Comparison of ENCODE assay signal across 21 cellular contexts in genomic region chr21:18954415-18954972, GRCh38.
A peak's percentile ranks its signal among the peaks of the same experiment; 100 is the strongest.
DNase-seq lines count a peak whose midpoint lies in the region; ATAC-seq and TF ChIP-seq lines count a peak whose summit lies in the region.
"Had no signal": no experiment of that assay in that cellular context is flagged by ENCODE, and none has a peak within 500 bp of the region (broad histone marks: within the 10 kb centered on the region; RNA-seq: fewer than 3 reads in every experiment).

No MANE protein-coding gene starts in this region.

- intact Hi-C loops in activated CD8-positive, alpha-beta T cell treated with anti-CD3 and anti-CD28 coated beads for 36 hours (cut with micrococcal nuclease): no loop called here

- H3K4me3 ChIP-seq in GM23338 (no peak overlapping the region), neural progenitor cell (no peak overlapping the region)
- H3K4me3 ChIP-seq: PC-9, suprapubic skin had no signal

- CTCF ChIA-PET in activated CD8-positive, alpha-beta T cell treated with anti-CD3 and anti-CD28 coated beads for 36 hours (lab: Charles Lee): no interaction called here

- H3K4me1 ChIP-seq in GM23338 (ENCODE audit: insufficient read depth) (no peaks in the 10 kb centered on the region), neural progenitor cell (peaks cover 7% of the 10 kb centered on the region)
- H3K4me1 ChIP-seq: suprapubic skin had no signal

- H3K9me3 Mint-ChIP-seq in GM23338 (no peaks in the 10 kb centered on the region; the same call in 2 of the 3 replicates), neural progenitor cell (peaks cover 4% of the 10 kb centered on the region)
- H3K9me3 Mint-ChIP-seq in activated CD8-positive, alpha-beta T cell treated with anti-CD3 and anti-CD28 coated beads for 36 hours: peaks cover 8% of the 10 kb centered on the region
- H3K9me3 Mint-ChIP-seq: natural killer cell treated with Interleukin-12 subunit alpha and Interleukin-12 subunit beta and Interleukin-15 and Interleukin-18, amount 100 ng/mL, for 72 hours had no signal

- H3K4me2 ChIP-seq in GM23338 (no peak overlapping the region), neural progenitor cell (peak overlapping the region; percentile 3)
- H3K4me2 ChIP-seq: KMS-11, PC-9 had no signal

- no peak for ATAC-seq in GM23338
- no peak for ATAC-seq in HG03175 (IDR thresholded peaks at IDR 0.05; ENCODE audit: unreplicated experiment)
- no peak for ATAC-seq in activated CD8-positive, alpha-beta T cell treated with anti-CD3 and anti-CD28 coated beads for 36 hours
- ATAC-seq: natural killer cell treated with Interleukin-12 subunit alpha and Interleukin-12 subunit beta and Interleukin-15 and Interleukin-18, amount 100 ng/mL, for 72 hours had no signal

- no peak for TF ChIP-seq CTCF in GM23338 (conservative IDR thresholded peaks at IDR 0.05; ENCODE audit: low read depth in 2 of 2)
- no peak for TF ChIP-seq CTCF in neural progenitor cell (IDR thresholded peaks at IDR 0.05)
- TF ChIP-seq CTCF in activated CD8-positive, alpha-beta T cell treated with anti-CD3 and anti-CD28 coated beads for 36 hours (IDR thresholded peaks at IDR 0.05): no peak

- H3K36me3 ChIP-seq in GM23338 (ENCODE audit: insufficient read depth) (no peaks in the 10 kb centered on the region), neural progenitor cell (no peaks in the 10 kb centered on the region)
- H3K36me3 ChIP-seq: suprapubic skin had no signal

- H4K20me1 ChIP-seq in GM23338 (replicated peaks; ENCODE audit: insufficient read depth): no peaks in the 10 kb centered on the region
- H4K20me1 ChIP-seq in neural progenitor cell (ENCODE audit: low read depth): no peaks in the 10 kb centered on the region

- H3K9me3 ChIP-seq in neural progenitor cell (ENCODE audit: low read depth): no peaks in the 10 kb centered on the region
- H3K9me3 ChIP-seq: suprapubic skin had no signal

- H3K27ac Mint-ChIP-seq in GM23338 (no peak overlapping the region), neural progenitor cell (no peak overlapping the region)
- H3K27ac Mint-ChIP-seq in activated CD8-positive, alpha-beta T cell treated with anti-CD3 and anti-CD28 coated beads for 36 hours: no peak overlapping the region
- H3K27ac Mint-ChIP-seq: natural killer cell treated with Interleukin-12 subunit alpha and Interleukin-12 subunit beta and Interleukin-15 and Interleukin-18, amount 100 ng/mL, for 72 hours had no signal

- POLR2A ChIA-PET in activated CD8-positive, alpha-beta T cell treated with anti-CD3 and anti-CD28 coated beads for 36 hours (lab: Charles Lee): no interaction called here

- H3K4me1 Mint-ChIP-seq in GM23338 (no peaks in the 10 kb centered on the region; the same call in 2 of the 3 replicates), neural progenitor cell (peaks cover 17% of the 10 kb centered on the region)
- no peaks in the 10 kb centered on the region for H3K4me1 Mint-ChIP-seq in activated CD8-positive, alpha-beta T cell treated with anti-CD3 and anti-CD28 coated beads for 36 hours (ENCODE audit: low read depth)

- H2AFZ ChIP-seq in GM23338 (peak overlapping the region; percentile 82), neural progenitor cell (replicated peaks) (no peak overlapping the region)
- H2AFZ ChIP-seq: PC-9 had no signal

- no peak for DNase-seq in GM23338 (ENCODE audit: low spot score)
- DNase-seq in NCI-H1436 treated with DMSO at 0.1 percent for 48 hours (lab: John Stamatoyannopoulos, UW): peak; percentile 53
- peak; percentile 89 for DNase-seq in cerebellar cortex (ENCODE audit: low spot score)
- peak; percentile 38 for DNase-seq in neural progenitor cell (ENCODE audit: low spot score)
- no peak for DNase-seq in activated CD8-positive, alpha-beta T cell treated with anti-CD3 and anti-CD28 coated beads for 36 hours
- no peak for DNase-seq in NCI-H2196 (lab: John Stamatoyannopoulos, UW; ENCODE audit: unreplicated experiment)
- DNase-seq: activated CD4-positive, CD25-positive, alpha-beta regulatory T cell; activated naive CD4-positive, alpha-beta T cell treated with Interleukin-2 at 50 U/mL for 16 hours; DND-41; HCEC 1CT; NCI-H526 treated with DMSO at 0.1 percent for 48 hours; PC-9; Right ventricle myocardium superior; stimulated activated CD4-positive, alpha-beta T cell treated with anti-CD3 and anti-CD28 coated beads, Interleukin-15, amount 100 ng/mL, for 24 hours; stimulated activated naive CD4-positive, alpha-beta T cell had no signal

- H3K27ac ChIP-seq in GM23338 (ENCODE audit: low read depth) (no peak overlapping the region), neural progenitor cell (no peak overlapping the region)
- H3K27ac ChIP-seq: C4-2B, epithelial cell of prostate, KMS-11, PC-9, suprapubic skin had no signal

- H3K27me3 ChIP-seq in GM23338 (ENCODE audit: insufficient read depth) (no peaks in the 10 kb centered on the region), neural progenitor cell (no peaks in the 10 kb centered on the region)
- H3K27me3 ChIP-seq: suprapubic skin had no signal

- no peaks in the 10 kb centered on the region for H3K9me2 ChIP-seq in GM23338 (ENCODE audit: insufficient read depth)

- H3K9ac ChIP-seq in neural progenitor cell: no peak overlapping the region
- H3K9ac ChIP-seq: KMS-11 had no signal

- peaks cover 8% of the 10 kb centered on the region for H3K27me3 Mint-ChIP-seq in GM23338 (ENCODE audit: insufficient read depth, low read depth, poor library complexity)
- H3K27me3 Mint-ChIP-seq in neural progenitor cell (ENCODE audit: insufficient read depth, low read depth): peaks cover 3% of the 10 kb centered on the region
- H3K27me3 Mint-ChIP-seq in activated CD8-positive, alpha-beta T cell treated with anti-CD3 and anti-CD28 coated beads for 36 hours: no peaks in the 10 kb centered on the region
- H3K27me3 Mint-ChIP-seq: natural killer cell treated with Interleukin-12 subunit alpha and Interleukin-12 subunit beta and Interleukin-15 and Interleukin-18, amount 100 ng/mL, for 72 hours had no signal

- H3K4me3 Mint-ChIP-seq in GM23338: no peak overlapping the region
- H3K4me3 Mint-ChIP-seq in neural progenitor cell: no peak overlapping the region
- H3K4me3 Mint-ChIP-seq in activated CD8-positive, alpha-beta T cell treated with anti-CD3 and anti-CD28 coated beads for 36 hours: no peak overlapping the region
- H3K4me3 Mint-ChIP-seq: natural killer cell treated with Interleukin-12 subunit alpha and Interleukin-12 subunit beta and Interleukin-15 and Interleukin-18, amount 100 ng/mL, for 72 hours had no signal

- H3F3A ChIP-seq in GM23338 (replicated peaks; ENCODE audit: low read depth): no peaks in the 10 kb centered on the region
- H3F3A ChIP-seq in neural progenitor cell (ENCODE audit: low read depth): peaks cover 10% of the 10 kb centered on the region

- no peaks in the 10 kb centered on the region for H3K79me2 ChIP-seq in GM23338 (replicated peaks; ENCODE audit: insufficient read depth)
- no peaks in the 10 kb centered on the region for H3K79me2 ChIP-seq in neural progenitor cell (ENCODE audit: low read depth)

- H3K36me3 Mint-ChIP-seq in GM23338 (ENCODE audit: low read depth): no peaks in the 10 kb centered on the region
- H3K36me3 Mint-ChIP-seq in neural progenitor cell: no peaks in the 10 kb centered on the region
- no peaks in the 10 kb centered on the region for H3K36me3 Mint-ChIP-seq in activated CD8-positive, alpha-beta T cell treated with anti-CD3 and anti-CD28 coated beads for 36 hours (ENCODE audit: low read depth)
- H3K36me3 Mint-ChIP-seq: natural killer cell treated with Interleukin-12 subunit alpha and Interleukin-12 subunit beta and Interleukin-15 and Interleukin-18, amount 100 ng/mL, for 72 hours had no signal

TF ChIP-seq in GM23338, 12 proteins besides CTCF, POLR2A, EP300 and RAD21 (continues in another document):
- TF ChIP-seq REST (IDR thresholded peaks at IDR 0.05; ENCODE audit: unreplicated experiment): no peak

Comparison
In these comparisons a context has a peak if more than half of its experiments do, and no peak if none do; other contexts are left out.
1. DNase-seq: peak in NCI-H1436 treated with DMSO at 0.1 percent for 48 hours (single experiment), cerebellar cortex (single experiment) and neural progenitor cell (single experiment); none in GM23338 (single experiment), activated CD8-positive, alpha-beta T cell treated with anti-CD3 and anti-CD28 coated beads for 36 hours (single experiment) and NCI-H2196 (single experiment).